ENCODE assay signal across 6 cellular contexts in genomic region chr22:23311635-23312420, GRCh38.
DNase-seq lines count a peak whose midpoint lies in the region; ATAC-seq and TF ChIP-seq lines count a peak whose summit lies in the region.
"Not testable (repeated sequence)": the region's sequence is repeated elsewhere in the genome, so short reads cannot be mapped to it uniquely, and the experiment has no call there.

No MANE protein-coding gene starts in this region.

- H3K4ac ChIP-seq in trophoblast cell (ENCODE audit: low read depth, low read length) = not testable (repeated sequence)

- not testable (repeated sequence) for H4K91ac ChIP-seq in trophoblast cell (ENCODE audit: low read depth, low read length)

- not testable (repeated sequence) for H3K9me3 Mint-ChIP-seq in activated CD4-positive, alpha-beta memory T cell treated with anti-CD3 and anti-CD28 coated beads, Interleukin-2, amount 10 ng/mL, durations not matched to agents 7 days and 5 days; nephron progenitor cell; type B pancreatic cell

- not testable (repeated sequence) for H3K27me3 Mint-ChIP-seq in activated CD4-positive, alpha-beta memory T cell treated with anti-CD3 and anti-CD28 coated beads, Interleukin-2, amount 10 ng/mL, durations not matched to agents 7 days and 5 days; nephron progenitor cell (ENCODE audit: low read depth, poor library complexity); type B pancreatic cell

- peaks cover 31 to 40% of the 10 kb centered on the region in 2 experiments for H3K36me3 ChIP-seq in trophoblast cell (ENCODE audit: control insufficient read depth in 1 of 2, insufficient read depth in 2 of 2, low read length in 2 of 2)

- not testable (repeated sequence) for H3K4me3 Mint-ChIP-seq in activated CD4-positive, alpha-beta memory T cell treated with anti-CD3 and anti-CD28 coated beads, Interleukin-2, amount 10 ng/mL, durations not matched to agents 7 days and 5 days; nephron progenitor cell; type B pancreatic cell

- H2AFZ ChIP-seq in trophoblast cell (ENCODE audit: insufficient read depth, low read length, poor library complexity) = not testable (repeated sequence)

- not testable (repeated sequence) for ATAC-seq in left lobe of liver

- not testable (repeated sequence) for H4K12ac ChIP-seq in trophoblast cell (ENCODE audit: low read depth, low read length)

- H2BK120ac ChIP-seq in trophoblast cell (ENCODE audit: insufficient read depth, low read length, poor library complexity) = not testable (repeated sequence)

- H3K27ac Mint-ChIP-seq in activated CD4-positive, alpha-beta memory T cell treated with anti-CD3 and anti-CD28 coated beads, Interleukin-2, amount 10 ng/mL, durations not matched to agents 7 days and 5 days; type B pancreatic cell: not testable (repeated sequence)
- peak overlapping the region; percentile 39 for H3K27ac Mint-ChIP-seq in nephron progenitor cell

- POLR2A ChIA-PET in activated CD4-positive, alpha-beta memory T cell treated with anti-CD3 and anti-CD28 coated beads, Interleukin-2, amount 10 ng/mL, durations not matched to agents 7 days and 5 days (lab: Charles Lee) = not testable (repeated sequence)

- H2BK5ac ChIP-seq in trophoblast cell (ENCODE audit: low read depth, low read length, poor library complexity) = not testable (repeated sequence)

- not testable (repeated sequence) for H2AK5ac ChIP-seq in trophoblast cell (ENCODE audit: low read length)

- H2BK12ac ChIP-seq in trophoblast cell (ENCODE audit: low read length) = not testable (repeated sequence)

- no CpG with 5 or more reads among the region's 18 CpGs for WGBS in trophoblast cell (ENCODE audit: extremely low coverage, insufficient coverage, insufficient read length)

- not testable (repeated sequence) for H3K79me1 ChIP-seq in trophoblast cell (ENCODE audit: low read length)

- not testable (repeated sequence) for H3K9me3 ChIP-seq in trophoblast cell (ENCODE audit: insufficient read depth, low read depth, low read length)

- not testable (repeated sequence) for H3K4me2 ChIP-seq in trophoblast cell (ENCODE audit: low read length)

- not testable (repeated sequence) for H3K9ac ChIP-seq in trophoblast cell (ENCODE audit: low read length)

- not testable (repeated sequence) for H3K4me3 ChIP-seq in trophoblast cell (ENCODE audit: low read depth, low read length)

- H3K4me1 Mint-ChIP-seq in activated CD4-positive, alpha-beta memory T cell treated with anti-CD3 and anti-CD28 coated beads, Interleukin-2, amount 10 ng/mL, durations not matched to agents 7 days and 5 days; type B pancreatic cell (ENCODE audit: unreplicated experiment): not testable (repeated sequence)
- H3K4me1 Mint-ChIP-seq in nephron progenitor cell = peaks cover 23% of the 10 kb centered on the region

- not testable (repeated sequence) for H4K8ac ChIP-seq in trophoblast cell (ENCODE audit: low read depth, low read length)

- H3K14ac ChIP-seq in trophoblast cell (ENCODE audit: low read length) = not testable (repeated sequence)

- not testable (repeated sequence) for H3K4me1 ChIP-seq in trophoblast cell (ENCODE audit: control insufficient read depth in 1 of 2, insufficient read depth in 2 of 2, low read length in 2 of 2)

- not testable (repeated sequence) for H3K36me3 Mint-ChIP-seq in activated CD4-positive, alpha-beta memory T cell treated with anti-CD3 and anti-CD28 coated beads, Interleukin-2, amount 10 ng/mL, durations not matched to agents 7 days and 5 days (ENCODE audit: low read depth); nephron progenitor cell (ENCODE audit: low read depth); type B pancreatic cell

- H3K18ac ChIP-seq in trophoblast cell (ENCODE audit: low read length) = peak overlapping the region; percentile 40

- not testable (repeated sequence) for H3K27ac ChIP-seq in trophoblast cell (ENCODE audit: low read depth, low read length)

- TF ChIP-seq CTCF in nephron progenitor cell (IDR thresholded peaks at IDR 0.05); type B pancreatic cell (conservative IDR thresholded peaks at IDR 0.05): not testable (repeated sequence)

- not testable (repeated sequence) for H3K23ac ChIP-seq in trophoblast cell (ENCODE audit: low read length)

- peak; percentile 9 for DNase-seq in activated CD4-positive, alpha-beta memory T cell treated with anti-CD3 and anti-CD28 coated beads, Interleukin-2, amount 10 ng/mL, durations not matched to agents 7 days and 5 days
- DNase-seq in activated effector memory CD4-positive, alpha-beta T cell treated with anti-CD3 and anti-CD28 coated beads, Interleukin-2, amount 50 U/mL, for 16 hours = peak; percentile 33
- DNase-seq in left lobe of liver (ENCODE audit: low spot score) (peak; percentile 27), type B pancreatic cell (ENCODE audit: extremely low spot score, unreplicated experiment) (peak; percentile 55)
- not testable (repeated sequence) for DNase-seq in nephron progenitor cell, trophoblast cell

- not testable (repeated sequence) for H3K27me3 ChIP-seq in trophoblast cell (ENCODE audit: insufficient read depth, low read length)

- H3K79me2 ChIP-seq in trophoblast cell (ENCODE audit: control insufficient read depth, insufficient read depth, low read length, poor library complexity) = not testable (repeated sequence)

- CTCF ChIA-PET in activated CD4-positive, alpha-beta memory T cell treated with anti-CD3 and anti-CD28 coated beads, Interleukin-2, amount 10 ng/mL, durations not matched to agents 7 days and 5 days (lab: Charles Lee) = not testable (repeated sequence)
